ENCODE assay signal across 8 cellular contexts in genomic region chr3:101829066-101829830, GRCh38. TPM values are rescaled to one million over a fixed set of nuclear protein-coding genes. Genes with fewer than 3 reads are reported as not detected.
DNase-seq lines count a peak whose midpoint lies in the region; ATAC-seq lines count a peak whose summit lies in the region.

No MANE protein-coding gene starts in this region.

- peak overlapping the region; percentile 23 for H3K27ac ChIP-seq in caudate nucleus (ENCODE audit: low read depth, low read length)
- peak overlapping the region; percentile 86 for H3K27ac ChIP-seq in subcutaneous abdominal adipose tissue (ENCODE audit: low read depth, low read length)
- no peak overlapping the region for H3K27ac ChIP-seq in trophoblast cell (ENCODE audit: low read depth, low read length)

- H3K4me3 Mint-ChIP-seq in T-helper 17 cell, result peak overlapping the region; percentile 91

- H3K27ac Mint-ChIP-seq in T-helper 17 cell, result peak overlapping the region; percentile 97

- no peaks in the 10 kb centered on the region for H3K79me2 ChIP-seq in trophoblast cell (ENCODE audit: control insufficient read depth, insufficient read depth, low read length, poor library complexity)

- H3K14ac ChIP-seq in trophoblast cell (ENCODE audit: low read length), result no peak overlapping the region

- peaks cover 42% of the 10 kb centered on the region for H3K4me1 Mint-ChIP-seq in T-helper 17 cell

- H2BK12ac ChIP-seq in trophoblast cell (ENCODE audit: low read length), result no peak overlapping the region

- H3K36me3 ChIP-seq in subcutaneous abdominal adipose tissue (ENCODE audit: control insufficient read depth in 5 of 5, insufficient read depth in 5 of 5, low read length in 5 of 5), result no peaks in the 10 kb centered on the region
- no peaks in the 10 kb centered on the region for H3K36me3 ChIP-seq in trophoblast cell (ENCODE audit: control insufficient read depth in 1 of 2, insufficient read depth in 2 of 2, low read length in 2 of 2)

- H3K27me3 ChIP-seq in mononuclear cell (ENCODE audit: insufficient read depth, low read length), result no peaks in the 10 kb centered on the region
- H3K27me3 ChIP-seq in subcutaneous abdominal adipose tissue (ENCODE audit: control insufficient read depth in 5 of 5, insufficient read depth in 4 of 5, low read length in 5 of 5), result no peaks in the 10 kb centered on the region
- no peaks in the 10 kb centered on the region for H3K27me3 ChIP-seq in trophoblast cell (ENCODE audit: insufficient read depth, low read length)

- H3K4ac ChIP-seq in trophoblast cell (ENCODE audit: low read depth, low read length), result no peak overlapping the region

- no peak overlapping the region for H4K12ac ChIP-seq in trophoblast cell (ENCODE audit: low read depth, low read length)

- no peak overlapping the region for H2AFZ ChIP-seq in trophoblast cell (ENCODE audit: insufficient read depth, low read length, poor library complexity)

- peaks cover 2% of the 10 kb centered on the region for H3K79me1 ChIP-seq in trophoblast cell (ENCODE audit: low read length)

- DNase-seq in T-helper 17 cell (peak; percentile 16 to 26 (median 17)), caudate nucleus (lab: John Stamatoyannopoulos, UW) (peak in 13 of 61 donors; percentile 2 to 38 (median 9)), trophoblast cell (no peak), germinal center (ENCODE audit: low spot score) (no peak)

- H2AK5ac ChIP-seq in trophoblast cell (ENCODE audit: low read length), result no peak overlapping the region

- no peak overlapping the region for H4K91ac ChIP-seq in trophoblast cell (ENCODE audit: low read depth, low read length)

- no peak overlapping the region for H4K8ac ChIP-seq in trophoblast cell (ENCODE audit: low read depth, low read length)

- H2BK5ac ChIP-seq in trophoblast cell (ENCODE audit: low read depth, low read length, poor library complexity), result no peak overlapping the region

- no peak overlapping the region for H3K18ac ChIP-seq in trophoblast cell (ENCODE audit: low read length)

- H3K36me3 Mint-ChIP-seq in T-helper 17 cell (ENCODE audit: low read depth), result peaks cover 2% of the 10 kb centered on the region

- no CpG with 5 or more reads among the region's 8 CpGs for WGBS in trophoblast cell (ENCODE audit: extremely low coverage, insufficient coverage, insufficient read length)

- H2BK120ac ChIP-seq in trophoblast cell (ENCODE audit: insufficient read depth, low read length, poor library complexity), result no peak overlapping the region

- H3K9ac ChIP-seq in subcutaneous abdominal adipose tissue (ENCODE audit: low read length in 5 of 5) (peak overlapping the region in 2 of 5 donors; percentile 46 to 79), trophoblast cell (ENCODE audit: low read length) (no peak overlapping the region)

- H3K27me3 Mint-ChIP-seq in T-helper 17 cell, result no peaks in the 10 kb centered on the region

- no peak overlapping the region for H3K4me2 ChIP-seq in trophoblast cell (ENCODE audit: low read length)

- H3K9me3 ChIP-seq in T-helper 17 cell (ENCODE audit: control insufficient read depth, low read length, poor library complexity, severe bottlenecking) (no peaks in the 10 kb centered on the region), mononuclear cell (ENCODE audit: low read depth, low read length) (no peaks in the 10 kb centered on the region), subcutaneous abdominal adipose tissue (ENCODE audit: control insufficient read depth in 5 of 5, low read length in 5 of 5) (no peaks in the 10 kb centered on the region), trophoblast cell (ENCODE audit: insufficient read depth, low read depth, low read length) (no peaks in the 10 kb centered on the region)

- H3K4me1 ChIP-seq in mononuclear cell (ENCODE audit: insufficient read depth, low read length) (peaks cover 64% of the 10 kb centered on the region), subcutaneous abdominal adipose tissue (ENCODE audit: control insufficient read depth in 5 of 5, insufficient read depth in 5 of 5, low read length in 5 of 5) (peaks cover 0 to 23% (median 17%) of the 10 kb centered on the region in 5 donors), trophoblast cell (ENCODE audit: control insufficient read depth in 1 of 2, insufficient read depth in 2 of 2, low read length in 2 of 2) (peaks cover 0 to 3% of the 10 kb centered on the region in 2 experiments)

- H3K23ac ChIP-seq in trophoblast cell (ENCODE audit: low read length), result no peak overlapping the region

- ATAC-seq in GM18861 (IDR thresholded peaks at IDR 0.05; ENCODE audit: unreplicated experiment) (peak; percentile 53), HG02938 (IDR thresholded peaks at IDR 0.05; ENCODE audit: unreplicated experiment) (peak; percentile 37), T-helper 17 cell (peak; percentile 51)

- peak overlapping the region; percentile 56 for H3K4me3 ChIP-seq in mononuclear cell (ENCODE audit: low read length)
- peak overlapping the region in 3 of 5 donors; percentile 5 to 36 (median 28) for H3K4me3 ChIP-seq in subcutaneous abdominal adipose tissue (ENCODE audit: low read depth in 1 of 5, low read length in 5 of 5)
- H3K4me3 ChIP-seq in trophoblast cell (ENCODE audit: low read depth, low read length), result no peak overlapping the region

RNA-seq across cellular contexts. Expression of gene NFKBIZ, which starts 20.1 kb away (rescaled TPM):
- total RNA-seq in T-helper 17 cell (100 to 1,000 TPM; 682 to 814 TPM), mononuclear cell (1,930 TPM)
- polyA plus RNA-seq in trophoblast cell (2013), result 5.7 and 6.0 TPM in 2 replicates

RNA-seq across cellular contexts. Expression of gene NXPE3, which starts 50.2 kb away (rescaled TPM):
- total RNA-seq in T-helper 17 cell (10 to 100 TPM; 30.6 to 31.7 TPM), mononuclear cell (20.3 TPM)
- 4.8 and 5.1 TPM in 2 replicates for polyA plus RNA-seq in trophoblast cell (2013)

Comparison
In these comparisons a context has a peak if more than half of its experiments do, and no peak if none do; other contexts are left out.
1. DNase-seq: peak in T-helper 17 cell (3 of 3); none in trophoblast cell (0 of 2) and germinal center (single experiment).
2. Peak in every context shown above with its lines, with median percentiles within 50 percentile points of each other: ATAC-seq.